ENCODE assay signal across 8 cellular contexts in the genomic region with DNA sequence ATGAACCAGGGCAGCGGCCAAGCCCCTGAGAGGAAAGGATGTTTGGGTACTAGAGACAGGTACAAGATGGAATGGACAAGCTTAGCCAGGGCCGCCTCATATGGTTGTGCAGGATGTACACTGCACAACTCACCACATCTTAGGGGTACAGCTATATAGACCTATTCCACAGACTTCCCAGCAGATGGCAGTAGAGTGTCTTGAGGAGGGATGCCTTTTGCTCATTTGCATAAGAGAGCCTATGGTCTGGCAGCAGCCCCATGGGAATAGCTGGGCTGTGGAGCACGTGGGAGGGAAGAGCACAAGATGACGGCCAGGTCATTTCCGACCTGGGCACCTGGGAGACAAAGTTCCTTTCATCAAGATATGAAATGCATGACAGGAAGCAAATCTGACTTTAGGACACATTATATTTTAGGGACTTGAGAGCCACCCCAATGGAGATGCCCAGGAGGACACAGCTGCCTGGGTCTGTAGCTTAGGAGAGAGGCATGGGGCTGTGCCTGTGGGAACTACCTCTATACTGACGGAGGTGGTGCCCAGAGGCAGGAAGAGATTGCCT.
DNase-seq lines count a peak whose midpoint lies in the region; ATAC-seq and TF ChIP-seq lines count a peak whose summit lies in the region.

No MANE protein-coding gene starts in this region.

- H3K9me3 ChIP-seq in SU-DHL-6 (ENCODE audit: insufficient read depth, low read length): no peaks in the 10 kb centered on the region
- no peaks in the 10 kb centered on the region for H3K9me3 ChIP-seq in osteoblast (ENCODE audit: low read depth, low read length)

- H3K9ac ChIP-seq in SU-DHL-6 (ENCODE audit: low read length): no peak overlapping the region

- H3K27me3 ChIP-seq in SU-DHL-6 (ENCODE audit: low read length): no peaks in the 10 kb centered on the region
- H3K27me3 ChIP-seq in osteoblast (ENCODE audit: insufficient read depth, low read length): peaks cover 52% of the 10 kb centered on the region

- H3K9me2 ChIP-seq in SU-DHL-6 (replicated peaks; ENCODE audit: insufficient read depth, low read length): no peaks in the 10 kb centered on the region

- ATAC-seq in GM19035 (IDR thresholded peaks at IDR 0.05; ENCODE audit: unreplicated experiment): peak; percentile 94
- peak; percentile 84 for ATAC-seq in HG03066 (IDR thresholded peaks at IDR 0.05; ENCODE audit: low read depth, unreplicated experiment)

- H3K79me2 ChIP-seq in SU-DHL-6 (ENCODE audit: insufficient read depth, low read length) (no peaks in the 10 kb centered on the region), osteoblast (ENCODE audit: insufficient read depth, low read length) (no peaks in the 10 kb centered on the region)

- H3K4me2 ChIP-seq in SU-DHL-6 (ENCODE audit: low read depth, low read length, poor library complexity, severe bottlenecking) (no peak overlapping the region), osteoblast (ENCODE audit: insufficient read depth, low read length) (no peak overlapping the region)

- no peak overlapping the region for H3K4me3 ChIP-seq in SU-DHL-6 (ENCODE audit: insufficient read depth, low read length, poor library complexity, severe bottlenecking)
- H3K4me3 ChIP-seq in osteoblast (ENCODE audit: insufficient read depth, low read length): no peak overlapping the region

- H3F3A ChIP-seq in SU-DHL-6 (ENCODE audit: insufficient read depth): no peaks in the 10 kb centered on the region

- H3K36me3 ChIP-seq in SU-DHL-6 (ENCODE audit: low read length): no peaks in the 10 kb centered on the region
- H3K36me3 ChIP-seq in osteoblast (ENCODE audit: insufficient read depth, low read length): no peaks in the 10 kb centered on the region

- DNase-seq in DMS 273 treated with DMSO at 0.1 percent for 48 hours (lab: John Stamatoyannopoulos, UW): peak; percentile 88
- peak; percentile 81 for DNase-seq in NCI-H1694 treated with DMSO at 0.1 percent for 48 hours (lab: John Stamatoyannopoulos, UW)
- peak; percentile 71 for DNase-seq in fibroblast of the conjunctiva (ENCODE audit: low read depth)
- DNase-seq in osteoblast (ENCODE audit: insufficient read length, low spot score, missing footprints): peak; percentile 86
- no peak for DNase-seq in effector CD8-positive, alpha-beta T cell (lab: John Stamatoyannopoulos, UW)

- H2AFZ ChIP-seq in SU-DHL-6 (ENCODE audit: low read depth, low read length, severe bottlenecking): no peak overlapping the region
- no peak overlapping the region for H2AFZ ChIP-seq in osteoblast (ENCODE audit: low read length)

- peak; percentile 57 for TF ChIP-seq CTCF in SU-DHL-6 (IDR thresholded peaks at IDR 0.05; ENCODE audit: insufficient read depth, low read length, poor library complexity, severe bottlenecking)
- peak; percentile 80 for TF ChIP-seq CTCF in osteoblast (IDR thresholded peaks at IDR 0.05; ENCODE audit: extremely low read depth, low read depth, low read length)

- no peaks in the 10 kb centered on the region for H3K4me1 ChIP-seq in osteoblast (ENCODE audit: insufficient read depth, low read length)

- H3K27ac ChIP-seq in SU-DHL-6 (ENCODE audit: low read depth, low read length) (no peak overlapping the region), osteoblast (ENCODE audit: low read depth, low read length) (no peak overlapping the region)

- H4K20me1 ChIP-seq in SU-DHL-6 (ENCODE audit: low read depth, low read length) (no peaks in the 10 kb centered on the region), osteoblast (ENCODE audit: insufficient read depth, low read length) (no peaks in the 10 kb centered on the region)
